1 cellular context compared by ENCODE assay signal in genomic region chr17:65550758-65551157, GRCh38.
TF ChIP-seq lines count a peak whose summit lies in the region.

No MANE protein-coding gene starts in this region.

TF ChIP-seq in WTC11, 78 proteins besides CTCF, POLR2A, EP300 and RAD21 (continued from another document):
- TF ChIP-seq HMGXB4 (CRISPR knock-in tag; IDR thresholded peaks at IDR 0.05), result no peak
- TF ChIP-seq ZNF263 (CRISPR knock-in tag; IDR thresholded peaks at IDR 0.05; ENCODE audit: low read depth), result no peak
- no peak for TF ChIP-seq ZNF219 (CRISPR knock-in tag; IDR thresholded peaks at IDR 0.05; ENCODE audit: borderline replicate concordance)
- no peak for TF ChIP-seq ZNF425 (CRISPR knock-in tag; conservative IDR thresholded peaks at IDR 0.05)
